In the genomic region with DNA sequence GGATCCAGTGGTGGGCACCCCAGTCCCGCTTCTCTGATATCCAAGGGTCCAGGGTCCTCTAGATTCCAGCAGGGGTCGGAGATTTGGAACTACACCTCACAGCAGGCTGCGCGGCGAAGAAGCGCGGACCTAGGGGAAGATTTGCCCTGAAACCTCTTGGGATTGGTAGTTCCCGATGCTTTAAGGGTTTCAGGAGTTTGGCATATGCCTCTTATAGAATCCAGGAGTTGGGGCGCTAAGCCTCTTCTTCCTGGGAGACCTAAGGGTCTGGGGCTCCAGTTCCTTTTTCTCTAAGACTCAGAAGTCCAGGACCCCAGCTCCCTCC, we compare ENCODE assay signal across 8 cellular contexts. TPM values are rescaled to one million over a fixed set of nuclear protein-coding genes. Genes with fewer than 3 reads are reported as not detected.
DNase-seq lines count a peak whose midpoint lies in the region; ATAC-seq, FAIRE-seq and TF ChIP-seq lines count a peak whose summit lies in the region.

No MANE protein-coding gene starts in this region.

- TF ChIP-seq EP300 in A549 (IDR thresholded peaks at IDR 0.05) (no peak), K562 (IDR thresholded peaks at IDR 0.05; ENCODE audit: low read length) (no peak)

- WGBS in A549 (ENCODE audit: missing lambda C conversion rate) = 1% methylated on average over 9 of the region's 9 CpGs
- 0% methylated on average over 9 of the region's 9 CpGs for WGBS in K562 (ENCODE audit: insufficient coverage, low coverage, missing lambda C conversion rate)

- no peak for FAIRE-seq in A549 (lab: Jason Lieb, UNC)
- FAIRE-seq in K562 (lab: Jason Lieb, UNC) = no peak

- H3K4me1 Mint-ChIP-seq in HFFc6 (ENCODE audit: low read depth) = peaks cover 22% of the 10 kb centered on the region
- peaks cover 38% of the 10 kb centered on the region for H3K4me1 Mint-ChIP-seq in mesothelial cell of epicardium

- POLR2A ChIA-PET in A549 (lab: Yijun Ruan, JAX) (interaction anchor here (1.2 to 2.6 kb wide), 4 partner anchors 10 to 101 kb away, joined by 4 to 41 read pairs (median 20); a partner anchor contains a TSS), K562 (lab: Yijun Ruan, JAX) (interaction anchor here (0.8 to 6.1 kb wide), 4 partner anchors 10 to 119 kb away, joined by 3 to 35 read pairs (median 16); a partner anchor contains a TSS)

- peaks cover 6% of the 10 kb centered on the region; the same call in 1 of the 2 replicates for H4K20me1 ChIP-seq in K562 (replicated peaks; ENCODE audit: control insufficient read depth, insufficient read depth, low read length)

- peak overlapping the region; percentile 93 for H3K4me3 Mint-ChIP-seq in HFFc6
- peak overlapping the region; percentile 89 for H3K4me3 Mint-ChIP-seq in mesothelial cell of epicardium

- in situ Hi-C loops in K562 (cut with MboI) = no loop called here

- TF ChIP-seq RAD21 in A549 (conservative IDR thresholded peaks at IDR 0.05 in 1 of 2, IDR thresholded peaks at IDR 0.05 in 1 of 2) = no peak
- no peak for TF ChIP-seq RAD21 in K562 (CRISPR knock-in tag; conservative IDR thresholded peaks at IDR 0.05 in 1 of 2, IDR thresholded peaks at IDR 0.05 in 1 of 2)

- peak overlapping the region; percentile 65 for H3K4me3 ChIP-seq in A549
- peak overlapping the region; percentile 81 for H3K4me3 ChIP-seq in K562

- ATAC-seq in A549 = peak; percentile 10 to 24; a peak in 5 of 6 replicates
- peak; percentile 54 for ATAC-seq in K562
- no peak for ATAC-seq in HG02763 (IDR thresholded peaks at IDR 0.05; ENCODE audit: unreplicated experiment)
- ATAC-seq in sciatic nerve = no peak

- H3K9me3 ChIP-seq in A549 (no peaks in the 10 kb centered on the region), K562 (replicated peaks; ENCODE audit: control insufficient read depth, insufficient read depth, low read depth, low read length) (no peaks in the 10 kb centered on the region)

- no peaks in the 10 kb centered on the region for H3K9me1 ChIP-seq in K562 (ENCODE audit: control insufficient read depth, insufficient read depth, low read length)

- H3K4me2 ChIP-seq in A549 = peak overlapping the region; percentile 91
- H3K4me2 ChIP-seq in K562 (ENCODE audit: insufficient read depth, low read length) = peak overlapping the region; percentile 99

- H3K27me3 ChIP-seq in K562 (ENCODE audit: control insufficient read depth in 2 of 2, insufficient read depth in 2 of 2, low read length in 2 of 2) = no peaks in the 10 kb centered on the region

- TF ChIP-seq POLR2A in A549 (IDR thresholded peaks at IDR 0.05; ENCODE audit: low read length) (no peak), K562 (conservative IDR thresholded peaks at IDR 0.05) (no peak), erythroblast (IDR thresholded peaks at IDR 0.05; ENCODE audit: low read length) (no peak)

- CTCF ChIA-PET in A549 (lab: Yijun Ruan, JAX) = interaction anchor here (12.2 to 21.2 kb wide), 2 partner anchors 9 to 22 kb away, joined by 117 to 326 read pairs; a partner anchor contains a TSS
- CTCF ChIA-PET in K562 (lab: Yijun Ruan, JAX; ENCODE audit: low intra/inter-chr PET ratio) = no interaction called here

- peaks cover 58% of the 10 kb centered on the region for H3K79me2 ChIP-seq in K562 (ENCODE audit: control insufficient read depth, insufficient read depth, low read length)

- BruUV-seq in K562 (replicated peaks; lab: Mats Ljungman, UMichigan) = TSS peak; percentile 84

- H3K27me3 Mint-ChIP-seq in HFFc6 (ENCODE audit: insufficient read depth) = peaks cover 11% of the 10 kb centered on the region
- H3K27me3 Mint-ChIP-seq in mesothelial cell of epicardium (ENCODE audit: low read depth) = no peaks in the 10 kb centered on the region

- H3K4me1 ChIP-seq in A549 (peaks cover 14% of the 10 kb centered on the region), K562 (replicated peaks in 1 of 2; ENCODE audit: control insufficient read depth in 2 of 2, insufficient read depth in 2 of 2, low read length in 2 of 2) (peaks cover 7 to 33% of the 10 kb centered on the region in 2 experiments; a peak in 4 of 5 replicates)

- no peaks in the 10 kb centered on the region for H3K9me3 Mint-ChIP-seq in HFFc6
- H3K9me3 Mint-ChIP-seq in mesothelial cell of epicardium = no peaks in the 10 kb centered on the region

- H3K27ac ChIP-seq in A549 (peak overlapping the region; percentile 79 to 86), K562 (ENCODE audit: extremely low read depth, low read depth, low read length) (peak overlapping the region; percentile 91)

- DNase-seq in A549 (ENCODE audit: low read depth in 1 of 2, low spot score in 1 of 2) (peak in 1 of 2 experiments; percentile 47), HFFc6 (no peak), K562 (ENCODE audit: extremely low read depth in 1 of 4, low spot score in 3 of 4) (no peak), mesothelial cell of epicardium (ENCODE audit: low spot score in 2 of 2, unreplicated experiment in 2 of 2) (no peak), sciatic nerve (ENCODE audit: low spot score) (no peak), NCI-H774 (lab: John Stamatoyannopoulos, UW) (no peak), erythroblast (lab: John Stamatoyannopoulos, UW) (no peak)

- peaks cover 4% of the 10 kb centered on the region; the same call in 1 of the 2 replicates for H3K36me3 Mint-ChIP-seq in HFFc6 (ENCODE audit: low read depth)
- peaks cover 10% of the 10 kb centered on the region for H3K36me3 Mint-ChIP-seq in mesothelial cell of epicardium

- peak overlapping the region; percentile 85 for H3K27ac Mint-ChIP-seq in HFFc6
- H3K27ac Mint-ChIP-seq in mesothelial cell of epicardium = peak overlapping the region; percentile 95

- H3K36me3 ChIP-seq in K562 (ENCODE audit: control insufficient read depth, insufficient read depth, low read length) = peaks cover 59% of the 10 kb centered on the region

- peak overlapping the region; percentile 94 to 98 for H3K9ac ChIP-seq in K562 (ENCODE audit: insufficient read depth in 1 of 2, low read depth in 2 of 2, low read length in 2 of 2)

- intact Hi-C loops in K562 (cut with micrococcal nuclease) (no loop called here), sciatic nerve (cut with DNase I) (loop anchor here (5.0 kb wide), 1 partner anchor 214 kb away; a partner anchor contains a TSS)

- TF ChIP-seq CTCF in A549 (IDR thresholded peaks at IDR 0.05) (no peak), HFFc6 (IDR thresholded peaks at IDR 0.05) (peak; percentile 14; the same call in 1 of the 2 replicates), K562 (IDR thresholded peaks at IDR 0.05 in 2 of 3, conservative IDR thresholded peaks at IDR 0.05 in 1 of 3; ENCODE audit: insufficient read depth in 2 of 3, low read depth in 1 of 3, low read length in 3 of 3) (peak in 1 of 3 experiments; percentile 11; a peak in 1 of 6 replicates), mesothelial cell of epicardium (IDR thresholded peaks at IDR 0.05; ENCODE audit: unreplicated experiment) (no peak)

- H2AFZ ChIP-seq in K562 (ENCODE audit: low read depth, low read length) = peak overlapping the region; percentile 18; the same call in 1 of the 2 replicates

RNA-seq across cellular contexts. Expression of a gene that starts 0.3 kb away (rescaled TPM):
- polyA plus RNA-seq in A549 (2011; rRNA removed) (26.6 and 29.2 TPM in 2 replicates), A549 (2017; fragmentation: RNase III; extraction: RNeasy Plus Mini Kit Qiagen cat#74134 plus additional on column Dnase treatment) (47.8 to 53.0 TPM (median 48.6 TPM) in 3 replicates), K562 (2011; rRNA removed) (81.2 and 95.3 TPM in 2 replicates), K562 (2014; fragmentation: Illumina TruSeq; extraction: Trizol) (85.6 and 184 TPM in 2 replicates), K562 (2014; fragmentation: Nextera tagmentation; extraction: Ambion mirVana) (1 to 10 TPM; 7.4 to 7.5 TPM), K562 (2014; rRNA removed) (263 and 282 TPM in 2 replicates)
- 108 and 134 TPM in 2 replicates for polyA plus RNA-seq in A549 (2012; cell fraction: cytosol; rRNA removed)
- polyA plus RNA-seq in A549 (2012; cell fraction: nucleus; rRNA removed) = 106 and 112 TPM in 2 replicates
- polyA minus RNA-seq in A549 (2011; rRNA and poly(A)+ RNA removed) = 10.0 and 18.9 TPM in 2 replicates
- total RNA-seq in HFFc6 (2021; fragmentation: NEBNext Ultra II Directional; extraction: Animal tissue kit (Norgen Biotek cat#: 25700)) = 10 to 100 TPM; 23.9 to 34.2 (median 33.4) TPM
- total RNA-seq in K562 (2011; cell fraction: chromatin; rRNA removed; ENCODE audit: low replicate concordance) = 31.5 and 83.3 TPM in 2 replicates
- total RNA-seq in K562 (2011; cell fraction: nucleolus; rRNA removed) = 79.4 and 85.7 TPM in 2 replicates
- total RNA-seq in K562 (2011; cell fraction: nucleoplasm; rRNA removed) = 47.0 and 50.7 TPM in 2 replicates
- total RNA-seq in K562 (2014; rRNA removed) (128 and 169 TPM in 2 replicates), K562 (2014; rRNA removed; fragmentation: Illumina TruSeq; extraction: Trizol) (17.0 and 18.8 TPM in 2 replicates), K562 (2015; rRNA removed; fragmentation: Illumina TruSeq; extraction: Trizol) (26.5 and 29.4 TPM in 2 replicates), K562 (2021) (183 and 185 TPM in 2 replicates), mesothelial cell of epicardium (44.5 to 46.0 TPM (median 44.7 TPM) in 3 replicates), sciatic nerve (11.5 TPM)
- 132 and 350 TPM in 2 replicates for polyA plus RNA-seq in K562 (2011; cell fraction: cytosol; rRNA removed)
- 132 and 212 TPM in 2 replicates for polyA plus RNA-seq in K562 (2011; cell fraction: nucleus; rRNA removed)
- polyA plus RNA-seq in K562 (2012) = 164 and 177 TPM in 2 replicates
- 8.8 and 10.7 TPM in 2 replicates for polyA minus RNA-seq in K562 (2011; rRNA and poly(A)+ RNA removed)
- polyA minus RNA-seq in K562 (2011; cell fraction: cytosol; rRNA and poly(A)+ RNA removed) = 29.2 and 36.0 TPM in 2 replicates
- polyA minus RNA-seq in K562 (2011; cell fraction: nucleus; rRNA and poly(A)+ RNA removed) = 22.6 and 24.0 TPM in 2 replicates

RNA-seq across cellular contexts. Expression of a gene that starts 0.4 kb away (rescaled TPM):
- polyA plus RNA-seq in A549 (2011; rRNA removed) = 54.0 and 68.6 TPM in 2 replicates
- 167 and 169 TPM in 2 replicates for polyA plus RNA-seq in A549 (2012; cell fraction: cytosol; rRNA removed)
- 340 and 393 TPM in 2 replicates for polyA plus RNA-seq in A549 (2012; cell fraction: nucleus; rRNA removed)
- 88.5 to 114 TPM (median 103 TPM) in 3 replicates for polyA plus RNA-seq in A549 (2017; fragmentation: RNase III; extraction: RNeasy Plus Mini Kit Qiagen cat#74134 plus additional on column Dnase treatment)
- polyA minus RNA-seq in A549 (2011; rRNA and poly(A)+ RNA removed) = 54.0 and 55.5 TPM in 2 replicates
- total RNA-seq in HFFc6 (2021; fragmentation: NEBNext Ultra II Directional; extraction: Animal tissue kit (Norgen Biotek cat#: 25700)) = 10 to 100 TPM; 55.5 to 72.8 (median 58.7) TPM
- 63.4 and 152 TPM in 2 replicates for total RNA-seq in K562 (2011; cell fraction: chromatin; rRNA removed; ENCODE audit: low replicate concordance)
- total RNA-seq in K562 (2011; cell fraction: nucleolus; rRNA removed) = 90.7 and 93.9 TPM in 2 replicates
- total RNA-seq in K562 (2011; cell fraction: nucleoplasm; rRNA removed) = 78.8 and 106 TPM in 2 replicates
- total RNA-seq in K562 (2014; rRNA removed) = 113 and 160 TPM in 2 replicates
- 28.5 and 40.9 TPM in 2 replicates for total RNA-seq in K562 (2014; rRNA removed; fragmentation: Illumina TruSeq; extraction: Trizol)
- 64.0 and 65.4 TPM in 2 replicates for total RNA-seq in K562 (2015; rRNA removed; fragmentation: Illumina TruSeq; extraction: Trizol)
- 125 and 132 TPM in 2 replicates for total RNA-seq in K562 (2021)
- 54.5 and 66.4 TPM in 2 replicates for polyA plus RNA-seq in K562 (2011; rRNA removed)
- 56.8 and 134 TPM in 2 replicates for polyA plus RNA-seq in K562 (2011; cell fraction: cytosol; rRNA removed)
- polyA plus RNA-seq in K562 (2011; cell fraction: nucleus; rRNA removed) = 106 and 215 TPM in 2 replicates
- polyA plus RNA-seq in K562 (2012) = 119 and 139 TPM in 2 replicates
- polyA plus RNA-seq in K562 (2014; fragmentation: Illumina TruSeq; extraction: Trizol) = 118 and 119 TPM in 2 replicates
- 10 to 100 TPM in 1 of 2 experiments, 1 to 10 TPM in 1; 7.5 to 11.6 TPM for polyA plus RNA-seq in K562 (2014; fragmentation: Nextera tagmentation; extraction: Ambion mirVana)
- 118 and 145 TPM in 2 replicates for polyA plus RNA-seq in K562 (2014; rRNA removed)
- 11.1 and 16.9 TPM in 2 replicates for polyA minus RNA-seq in K562 (2011; rRNA and poly(A)+ RNA removed)
- polyA minus RNA-seq in K562 (2011; cell fraction: cytosol; rRNA and poly(A)+ RNA removed) = 36.4 and 44.4 TPM in 2 replicates
- polyA minus RNA-seq in K562 (2011; cell fraction: nucleus; rRNA and poly(A)+ RNA removed) = 13.9 and 17.5 TPM in 2 replicates
- 89.4 to 101 TPM (median 95.0 TPM) in 3 replicates for total RNA-seq in mesothelial cell of epicardium
- 76.7 TPM for total RNA-seq in sciatic nerve

RNA-seq across cellular contexts. Expression of a gene that starts 11.0 kb away (rescaled TPM):
- polyA plus RNA-seq in A549 (2011; rRNA removed) = 440 and 504 TPM in 2 replicates
- polyA plus RNA-seq in A549 (2012; cell fraction: cytosol; rRNA removed) = 1,179 and 1,259 TPM in 2 replicates
- 1,370 and 1,606 TPM in 2 replicates for polyA plus RNA-seq in A549 (2012; cell fraction: nucleus; rRNA removed)
- polyA plus RNA-seq in A549 (2017; fragmentation: RNase III; extraction: RNeasy Plus Mini Kit Qiagen cat#74134 plus additional on column Dnase treatment) = 488 to 516 TPM (median 500 TPM) in 3 replicates
- 965 and 1,007 TPM in 2 replicates for polyA minus RNA-seq in A549 (2011; rRNA and poly(A)+ RNA removed)
- total RNA-seq in HFFc6 (2021; fragmentation: NEBNext Ultra II Directional; extraction: Animal tissue kit (Norgen Biotek cat#: 25700)) = 100 to 1,000 TPM; 209 to 226 (median 217) TPM
- total RNA-seq in K562 (2011; cell fraction: chromatin; rRNA removed; ENCODE audit: low replicate concordance) = 329 and 693 TPM in 2 replicates
- 420 and 469 TPM in 2 replicates for total RNA-seq in K562 (2011; cell fraction: nucleolus; rRNA removed)
- 336 and 338 TPM in 2 replicates for total RNA-seq in K562 (2011; cell fraction: nucleoplasm; rRNA removed)
- 371 and 483 TPM in 2 replicates for total RNA-seq in K562 (2014; rRNA removed)
- 132 and 169 TPM in 2 replicates for total RNA-seq in K562 (2014; rRNA removed; fragmentation: Illumina TruSeq; extraction: Trizol)
- 326 and 337 TPM in 2 replicates for total RNA-seq in K562 (2015; rRNA removed; fragmentation: Illumina TruSeq; extraction: Trizol)
- total RNA-seq in K562 (2021) = 324 and 326 TPM in 2 replicates
- 407 and 436 TPM in 2 replicates for polyA plus RNA-seq in K562 (2011; rRNA removed)
- 562 and 863 TPM in 2 replicates for polyA plus RNA-seq in K562 (2011; cell fraction: cytosol; rRNA removed)
- polyA plus RNA-seq in K562 (2011; cell fraction: nucleus; rRNA removed) = 575 and 667 TPM in 2 replicates
- 194 and 423 TPM in 2 replicates for polyA plus RNA-seq in K562 (2012)
- polyA plus RNA-seq in K562 (2014; fragmentation: Illumina TruSeq; extraction: Trizol) = 446 and 465 TPM in 2 replicates
- 10 to 100 TPM; 13.3 to 74.0 TPM for polyA plus RNA-seq in K562 (2014; fragmentation: Nextera tagmentation; extraction: Ambion mirVana)
- polyA plus RNA-seq in K562 (2014; rRNA removed) = 464 and 510 TPM in 2 replicates
- 337 and 429 TPM in 2 replicates for polyA minus RNA-seq in K562 (2011; rRNA and poly(A)+ RNA removed)
- polyA minus RNA-seq in K562 (2011; cell fraction: cytosol; rRNA and poly(A)+ RNA removed) = 187 and 188 TPM in 2 replicates
- 171 and 244 TPM in 2 replicates for polyA minus RNA-seq in K562 (2011; cell fraction: nucleus; rRNA and poly(A)+ RNA removed)
- 273 to 283 TPM (median 280 TPM) in 3 replicates for total RNA-seq in mesothelial cell of epicardium
- 103 TPM for total RNA-seq in sciatic nerve

RNA-seq across cellular contexts. Expression of a gene that starts 23.3 kb away (rescaled TPM):
- 2.0 and 2.9 TPM in 2 replicates for polyA plus RNA-seq in A549 (2011; rRNA removed)
- 8.7 and 12.1 TPM in 2 replicates for polyA plus RNA-seq in A549 (2012; cell fraction: cytosol; rRNA removed)
- polyA plus RNA-seq in A549 (2012; cell fraction: nucleus; rRNA removed) = 136 and 166 TPM in 2 replicates
- 4.3 to 4.5 TPM (median 4.4 TPM) in 3 replicates for polyA plus RNA-seq in A549 (2017; fragmentation: RNase III; extraction: RNeasy Plus Mini Kit Qiagen cat#74134 plus additional on column Dnase treatment)
- 1.4 and 1.5 TPM in 2 replicates for polyA minus RNA-seq in A549 (2011; rRNA and poly(A)+ RNA removed)
- total RNA-seq in HFFc6 (2021; fragmentation: NEBNext Ultra II Directional; extraction: Animal tissue kit (Norgen Biotek cat#: 25700)) = under 1 TPM; 0.74 to 0.99 (median 0.87) TPM
- total RNA-seq in K562 (2011; cell fraction: chromatin; rRNA removed; ENCODE audit: low replicate concordance) = 13.0 and 50.8 TPM in 2 replicates
- total RNA-seq in K562 (2011; cell fraction: nucleolus; rRNA removed) = 29.6 and 33.4 TPM in 2 replicates
- 21.0 and 23.9 TPM in 2 replicates for total RNA-seq in K562 (2011; cell fraction: nucleoplasm; rRNA removed)
- 2.4 and 2.7 TPM in 2 replicates for total RNA-seq in K562 (2014; rRNA removed)
- total RNA-seq in K562 (2014; rRNA removed; fragmentation: Illumina TruSeq; extraction: Trizol) = 0.32 and 0.47 TPM in 2 replicates
- 1.9 and 2.4 TPM in 2 replicates for total RNA-seq in K562 (2015; rRNA removed; fragmentation: Illumina TruSeq; extraction: Trizol)
- total RNA-seq in K562 (2021) = 5.4 and 7.0 TPM in 2 replicates
- polyA plus RNA-seq in K562 (2011; rRNA removed) = 1.3 and 2.2 TPM in 2 replicates
- polyA plus RNA-seq in K562 (2011; cell fraction: cytosol; rRNA removed) = 1.8 and 4.7 TPM in 2 replicates
- polyA plus RNA-seq in K562 (2011; cell fraction: nucleus; rRNA removed) = 24.4 and 55.5 TPM in 2 replicates
- 3.6 and 4.4 TPM in 2 replicates for polyA plus RNA-seq in K562 (2012)
- 2.1 and 2.7 TPM in 2 replicates for polyA plus RNA-seq in K562 (2014; fragmentation: Illumina TruSeq; extraction: Trizol)
- under 1 TPM in 1 of 2 experiments, not detected in 1; 0.13 TPM for polyA plus RNA-seq in K562 (2014; fragmentation: Nextera tagmentation; extraction: Ambion mirVana)
- 5.7 and 8.4 TPM in 2 replicates for polyA plus RNA-seq in K562 (2014; rRNA removed)
- 0.15 and 0.60 TPM in 2 replicates for polyA minus RNA-seq in K562 (2011; rRNA and poly(A)+ RNA removed)
- polyA minus RNA-seq in K562 (2011; cell fraction: cytosol; rRNA and poly(A)+ RNA removed) = 1.0 and 1.3 TPM in 2 replicates
- 6.1 and 6.9 TPM in 2 replicates for polyA minus RNA-seq in K562 (2011; cell fraction: nucleus; rRNA and poly(A)+ RNA removed)
- total RNA-seq in mesothelial cell of epicardium = 10.4 to 10.5 TPM (median 10.4 TPM) in 3 replicates
- total RNA-seq in sciatic nerve = 3.7 TPM

RNA-seq across cellular contexts. Expression of a gene that starts 24.1 kb away (rescaled TPM):
- polyA plus RNA-seq in A549 (2011; rRNA removed) = 4.0 and 6.1 TPM in 2 replicates
- 19.9 and 23.2 TPM in 2 replicates for polyA plus RNA-seq in A549 (2012; cell fraction: cytosol; rRNA removed)
- 46.7 and 82.1 TPM in 2 replicates for polyA plus RNA-seq in A549 (2012; cell fraction: nucleus; rRNA removed)
- polyA plus RNA-seq in A549 (2017; fragmentation: RNase III; extraction: RNeasy Plus Mini Kit Qiagen cat#74134 plus additional on column Dnase treatment) = 41.0 to 47.9 TPM (median 47.2 TPM) in 3 replicates
- polyA minus RNA-seq in A549 (2011; rRNA and poly(A)+ RNA removed) = 2.1 and 5.1 TPM in 2 replicates
- 100 to 1,000 TPM; 112 to 134 (median 121) TPM for total RNA-seq in HFFc6 (2021; fragmentation: NEBNext Ultra II Directional; extraction: Animal tissue kit (Norgen Biotek cat#: 25700))
- total RNA-seq in K562 (2011; cell fraction: chromatin; rRNA removed; ENCODE audit: low replicate concordance) = 11.3 and 31.0 TPM in 2 replicates
- total RNA-seq in K562 (2011; cell fraction: nucleolus; rRNA removed) = 16.8 and 21.8 TPM in 2 replicates
- 10.6 and 16.9 TPM in 2 replicates for total RNA-seq in K562 (2011; cell fraction: nucleoplasm; rRNA removed)
- total RNA-seq in K562 (2014; rRNA removed) = 12.9 and 18.0 TPM in 2 replicates
- total RNA-seq in K562 (2014; rRNA removed; fragmentation: Illumina TruSeq; extraction: Trizol) = 2.5 and 2.8 TPM in 2 replicates
- total RNA-seq in K562 (2015; rRNA removed; fragmentation: Illumina TruSeq; extraction: Trizol) = 4.9 and 6.0 TPM in 2 replicates
- total RNA-seq in K562 (2021) = 75.5 and 79.0 TPM in 2 replicates
- polyA plus RNA-seq in K562 (2011; rRNA removed) = 3.7 and 4.3 TPM in 2 replicates
- polyA plus RNA-seq in K562 (2011; cell fraction: cytosol; rRNA removed) = 5.1 and 6.3 TPM in 2 replicates
- 21.1 and 37.2 TPM in 2 replicates for polyA plus RNA-seq in K562 (2011; cell fraction: nucleus; rRNA removed)
- 36.5 and 39.5 TPM in 2 replicates for polyA plus RNA-seq in K562 (2012)
- 9.7 and 22.5 TPM in 2 replicates for polyA plus RNA-seq in K562 (2014; fragmentation: Illumina TruSeq; extraction: Trizol)
- under 1 TPM; 0.20 to 0.25 TPM for polyA plus RNA-seq in K562 (2014; fragmentation: Nextera tagmentation; extraction: Ambion mirVana)
- polyA plus RNA-seq in K562 (2014; rRNA removed) = 11.4 and 14.6 TPM in 2 replicates
- 1.1 and 1.9 TPM in 2 replicates for polyA minus RNA-seq in K562 (2011; rRNA and poly(A)+ RNA removed)
- polyA minus RNA-seq in K562 (2011; cell fraction: cytosol; rRNA and poly(A)+ RNA removed) = 7.8 and 12.0 TPM in 2 replicates
- 4.8 and 5.6 TPM in 2 replicates for polyA minus RNA-seq in K562 (2011; cell fraction: nucleus; rRNA and poly(A)+ RNA removed)
- total RNA-seq in mesothelial cell of epicardium = 87.3 to 89.9 TPM (median 88.9 TPM) in 3 replicates
- 65.5 TPM for total RNA-seq in sciatic nerve

Comparison
In these comparisons a context has a peak if more than half of its experiments do, and no peak if none do; other contexts are left out.
1. ATAC-seq: peak in A549 (2 of 2) and K562 (single experiment); none in HG02763 (single experiment) and sciatic nerve (single experiment).